In genomic region chr13:21436582-21436981, GRCh38 we compare ENCODE assay signal across 9 cellular contexts. TPM values are rescaled to one million over a fixed set of nuclear protein-coding genes. Genes with fewer than 3 reads are reported as not detected.
DNase-seq lines count a peak whose midpoint lies in the region; ATAC-seq and TF ChIP-seq lines count a peak whose summit lies in the region.
"Had no signal": no experiment of that assay in that cellular context is flagged by ENCODE, and none has a peak within 500 bp of the region (broad histone marks: within the 10 kb centered on the region; RNA-seq: fewer than 3 reads in every experiment).

No MANE protein-coding gene starts in this region.

- TF ChIP-seq CTCF in Caco-2 (IDR thresholded peaks at IDR 0.05; ENCODE audit: insufficient read depth in 1 of 2, low read depth in 1 of 2, low read length in 1 of 2, severe bottlenecking in 1 of 2, unreplicated experiment in 1 of 2) (no peak), psoas muscle (IDR thresholded peaks at IDR 0.05) (no peak)

- no peaks in the 10 kb centered on the region for H3K27me3 Mint-ChIP-seq in Caco-2 (ENCODE audit: insufficient read depth, unreplicated experiment)

- no peaks in the 10 kb centered on the region; the same call in 1 of the 2 replicates for H3K9me3 ChIP-seq in Caco-2
- H3K9me3 ChIP-seq in psoas muscle = peaks cover 15% of the 10 kb centered on the region
- peaks cover 1% of the 10 kb centered on the region for H3K9me3 ChIP-seq in aorta (ENCODE audit: control insufficient read depth, low read length)

- DNase-seq in Caco-2 (no peak), caudate nucleus (lab: John Stamatoyannopoulos, UW) (no peak), psoas muscle (no peak), NCI-H82 (lab: John Stamatoyannopoulos, UW) (no peak), NCI-H128 (lab: John Stamatoyannopoulos, UW; ENCODE audit: unreplicated experiment) (no peak), D341Med (ENCODE audit: low spot score) (no peak), aorta (no peak)
- DNase-seq: DMS 273 treated with DMSO at 0.1 percent for 48 hours had no signal

- H3K4me1 Mint-ChIP-seq in Caco-2 (ENCODE audit: low read depth, unreplicated experiment) = peaks cover 6% of the 10 kb centered on the region

- peak overlapping the region; percentile 72 for H3K27ac ChIP-seq in caudate nucleus (ENCODE audit: low read depth, low read length)
- peak overlapping the region; percentile 50 for H3K27ac ChIP-seq in psoas muscle
- no peak overlapping the region for H3K27ac ChIP-seq in aorta (ENCODE audit: low read depth in 1 of 2, low read length in 2 of 2)

- H3K4me3 ChIP-seq in Caco-2 (ENCODE audit: low read depth, low read length) = no peak overlapping the region
- H3K4me3 ChIP-seq in psoas muscle = no peak overlapping the region
- no peak overlapping the region for H3K4me3 ChIP-seq in aorta (ENCODE audit: low read length in 2 of 2)

- peaks cover 3% of the 10 kb centered on the region for H3K9me3 Mint-ChIP-seq in Caco-2 (ENCODE audit: unreplicated experiment)

- H3K36me3 Mint-ChIP-seq in Caco-2 (ENCODE audit: insufficient read depth, unreplicated experiment) = peaks cover 17% of the 10 kb centered on the region

- WGBS in psoas muscle, 3 donors = 88 to 92% (median 88%) methylated on average over 6 of the region's 6 CpGs
- 95 to 96% methylated on average over 6 of the region's 6 CpGs for WGBS in aorta, 2 donors

- intact Hi-C loops in Caco-2 (cut with micrococcal nuclease; ENCODE audit: unreplicated experiment) = no loop called here
- intact Hi-C loops in psoas muscle (cut with DNase I) = no loop called here
- intact Hi-C loops in aorta (cut with DNase I) = no loop called here

- ATAC-seq in HG02852 (IDR thresholded peaks at IDR 0.05; ENCODE audit: unreplicated experiment) = peak; percentile 23
- no peak for ATAC-seq in psoas muscle
- ATAC-seq in aorta (ENCODE audit: low FRiP score) = no peak

- H3K4me1 ChIP-seq in Caco-2 = 0 out of 2 replicates have a peak, but pooled peaks cover 8% of the 10 kb centered on the region
- peaks cover 10% of the 10 kb centered on the region for H3K4me1 ChIP-seq in psoas muscle
- no peaks in the 10 kb centered on the region for H3K4me1 ChIP-seq in aorta (ENCODE audit: control insufficient read depth in 1 of 2, insufficient read depth in 2 of 2, low read length in 2 of 2)

- H3K27ac Mint-ChIP-seq in Caco-2 (ENCODE audit: unreplicated experiment) = peak overlapping the region; percentile 50

- H3K27me3 ChIP-seq in Caco-2 (replicated peaks; ENCODE audit: control insufficient read depth, insufficient read depth, low read length) (no peaks in the 10 kb centered on the region), psoas muscle (ENCODE audit: insufficient read depth in 3 of 3, low read length in 2 of 3) (no peaks in the 10 kb centered on the region), aorta (ENCODE audit: control insufficient read depth in 1 of 2, insufficient read depth in 2 of 2, low read length in 1 of 2) (no peaks in the 10 kb centered on the region)

- H3K36me3 ChIP-seq in Caco-2 (ENCODE audit: control insufficient read depth, insufficient read depth, low read length) (no peaks in the 10 kb centered on the region), psoas muscle (ENCODE audit: insufficient read depth in 1 of 2, low read depth in 1 of 2) (no peaks in the 10 kb centered on the region), aorta (ENCODE audit: control insufficient read depth in 1 of 2, insufficient read depth in 2 of 2, low read length in 1 of 2) (no peaks in the 10 kb centered on the region)

- POLR2A ChIA-PET in Caco-2 (lab: Charles Lee) = no interaction called here

- BruUV-seq in Caco-2 (replicated peaks; lab: Mats Ljungman, UMichigan) = no TSS peak

- H3K4me3 Mint-ChIP-seq in Caco-2 (ENCODE audit: unreplicated experiment) = no peak overlapping the region

- CTCF ChIA-PET in Caco-2 (lab: Charles Lee) = no interaction called here

RNA-seq across cellular contexts. Expression of gene ZDHHC20, which starts 22.5 kb away (rescaled TPM):
- total RNA-seq in Caco-2 (2022) = 84.5 and 87.9 TPM in 2 replicates
- total RNA-seq in psoas muscle = 10 to 100 TPM; 10.8 to 16.9 (median 15.0) TPM
- 10 to 100 TPM in 1 of 3 donors, 1 to 10 TPM in 2; 4.1 to 11.5 (median 6.7) TPM for polyA plus RNA-seq in psoas muscle
- total RNA-seq in aorta = 10 to 100 TPM; 49.5 to 55.5 TPM
- 10 to 100 TPM; 18.0 to 25.9 TPM for polyA plus RNA-seq in aorta

Comparison
In these comparisons a context has a peak if more than half of its experiments do, and no peak if none do; other contexts are left out.
1. H3K27ac ChIP-seq: peak in caudate nucleus (single experiment) and psoas muscle (single experiment); none in aorta (0 of 2).